23 cellular contexts compared by ENCODE assay signal in the genomic region with DNA sequence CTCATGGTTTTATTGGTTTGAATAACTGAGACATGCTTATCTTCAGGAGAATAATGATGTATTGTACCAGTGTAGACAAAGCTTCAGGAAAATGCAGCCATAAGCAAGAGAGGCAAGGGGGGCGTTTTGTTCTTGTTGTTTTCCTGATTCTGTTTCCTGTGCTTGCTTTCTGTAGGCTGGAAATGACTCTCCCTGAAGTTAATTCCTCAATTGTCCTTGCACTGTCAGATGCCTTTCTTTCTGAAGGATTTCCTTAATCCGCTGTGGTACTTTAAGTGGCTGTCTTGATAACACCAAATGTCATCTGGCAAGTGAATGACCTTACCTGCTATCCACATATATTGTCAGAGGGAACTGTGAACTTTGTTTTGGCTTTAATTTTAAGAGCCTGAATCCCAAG.
"Had no signal": no experiment of that assay in that cellular context is flagged by ENCODE, and none has a peak within 500 bp of the region (broad histone marks: within the 10 kb centered on the region; RNA-seq: fewer than 3 reads in every experiment).

No MANE protein-coding gene starts in this region.

- H3K27me3 Mint-ChIP-seq: activated CD8-positive, alpha-beta memory T cell treated with anti-CD3 and anti-CD28 coated beads, Interleukin-2, amount 10 ng/mL, durations not matched to agents 7 days and 5 days; activated naive CD4-positive, alpha-beta T cell treated with anti-CD3 and anti-CD28 coated beads, Interleukin-2, amount 50 U/mL, for 24 hours; stimulated activated naive B cell treated with anti-CD40 and anti-IgM and Interleukin-4, amounts not matched to agents 10 μg/mL and 1 μg/mL and 100 μg/mL, for 72 hours had no signal

- H3K4me1 Mint-ChIP-seq: activated CD4-positive, alpha-beta T cell treated with anti-CD3 and anti-CD28 coated beads, Interleukin-2, amount 10 ng/mL, durations not matched to agents 7 days and 5 days; activated CD8-positive, alpha-beta memory T cell treated with anti-CD3 and anti-CD28 coated beads, Interleukin-2, amount 10 ng/mL, durations not matched to agents 7 days and 5 days; activated naive CD4-positive, alpha-beta T cell treated with anti-CD3 and anti-CD28 coated beads, Interleukin-2, amount 50 U/mL, for 24 hours; activated naive CD8-positive, alpha-beta T cell treated with anti-CD3 and anti-CD28 coated beads, Interleukin-2, amount 50 U/mL, for 24 hours; naive thymus-derived CD4-positive, alpha-beta T cell; stimulated activated naive B cell treated with anti-CD40 and anti-IgM and Interleukin-4, amounts not matched to agents 10 μg/mL and 1 μg/mL and 100 μg/mL, for 72 hours; T-helper 17 cell had no signal

- H3K36me3 Mint-ChIP-seq: activated CD8-positive, alpha-beta memory T cell treated with anti-CD3 and anti-CD28 coated beads, Interleukin-2, amount 10 ng/mL, durations not matched to agents 7 days and 5 days; activated naive CD4-positive, alpha-beta T cell treated with anti-CD3 and anti-CD28 coated beads, Interleukin-2, amount 50 U/mL, for 24 hours; naive thymus-derived CD4-positive, alpha-beta T cell; stimulated activated naive B cell treated with anti-CD40 and anti-IgM and Interleukin-4, amounts not matched to agents 10 μg/mL and 1 μg/mL and 100 μg/mL, for 72 hours had no signal

- H3K4me3 Mint-ChIP-seq: activated CD4-positive, alpha-beta T cell treated with anti-CD3 and anti-CD28 coated beads, Interleukin-2, amount 10 ng/mL, durations not matched to agents 7 days and 5 days; activated CD8-positive, alpha-beta memory T cell treated with anti-CD3 and anti-CD28 coated beads, Interleukin-2, amount 10 ng/mL, durations not matched to agents 7 days and 5 days; activated CD8-positive, alpha-beta T cell treated with anti-CD3 and anti-CD28 coated beads, Interleukin-2, amount 10 ng/mL, durations not matched to agents 7 days and 5 days; activated naive CD4-positive, alpha-beta T cell treated with anti-CD3 and anti-CD28 coated beads, Interleukin-2, amount 50 U/mL, for 24 hours; activated naive CD8-positive, alpha-beta T cell treated with anti-CD3 and anti-CD28 coated beads, Interleukin-2, amount 50 U/mL, for 24 hours; mesothelial cell of epicardium; naive thymus-derived CD4-positive, alpha-beta T cell; neural crest cell; stimulated activated naive B cell treated with anti-CD40 and anti-IgM and Interleukin-4, amounts not matched to agents 10 μg/mL and 1 μg/mL and 100 μg/mL, for 72 hours; T-helper 17 cell had no signal

- DNase-seq: activated CD4-positive, alpha-beta T cell treated with anti-CD3 and anti-CD28 coated beads for 1 hour; activated CD4-positive, alpha-beta T cell treated with anti-CD3 and anti-CD28 coated beads, Interleukin-2, amount 10 ng/mL, durations not matched to agents 7 days and 5 days; activated CD8-positive, alpha-beta memory T cell treated with anti-CD3 and anti-CD28 coated beads, Interleukin-2, amount 10 ng/mL, durations not matched to agents 7 days and 5 days; activated CD8-positive, alpha-beta T cell treated with anti-CD3 and anti-CD28 coated beads, Interleukin-2, amount 10 ng/mL, durations not matched to agents 7 days and 5 days; activated naive CD8-positive, alpha-beta T cell treated with anti-CD3 and anti-CD28 coated beads, Interleukin-2, amount 50 U/mL, for 24 hours; activated T-cell treated with anti-CD3 and anti-CD28 coated beads, Interleukin-2, amount 50 U/mL, for 48 hours; amygdala; caudate nucleus; cortex of kidney; islet precursor cell; mammary epithelial cell; naive thymus-derived CD4-positive, alpha-beta T cell; stimulated activated CD4-positive, alpha-beta T cell treated with anti-CD3 and anti-CD28 coated beads, Interleukin-15, amount 100 ng/mL, for 24 hours; stimulated activated CD4-positive, alpha-beta T cell treated with anti-CD3 and anti-CD28 coated beads, Interleukin-2, amount 100 ng/mL, for 24 hours; stimulated activated naive B cell treated with anti-CD40 and anti-IgM and Interleukin-4, amounts not matched to agents 10 μg/mL and 1 μg/mL and 100 μg/mL, for 72 hours; T-helper 17 cell; T1000; tibial artery; upper lobe of right lung had no signal

- ATAC-seq: activated CD8-positive, alpha-beta memory T cell treated with anti-CD3 and anti-CD28 coated beads, Interleukin-2, amount 10 ng/mL, durations not matched to agents 7 days and 5 days; activated CD8-positive, alpha-beta T cell treated with anti-CD3 and anti-CD28 coated beads, Interleukin-2, amount 10 ng/mL, durations not matched to agents 7 days and 5 days; activated naive CD8-positive, alpha-beta T cell treated with anti-CD3 and anti-CD28 coated beads, Interleukin-2, amount 50 U/mL, for 24 hours; naive thymus-derived CD4-positive, alpha-beta T cell; stimulated activated naive B cell treated with anti-CD40 and anti-IgM and Interleukin-4, amounts not matched to agents 10 μg/mL and 1 μg/mL and 100 μg/mL, for 72 hours; T-helper 17 cell; upper lobe of right lung had no signal

- H3K9me3 Mint-ChIP-seq: activated CD4-positive, alpha-beta T cell treated with anti-CD3 and anti-CD28 coated beads, Interleukin-2, amount 10 ng/mL, durations not matched to agents 7 days and 5 days; activated T-helper 2 cell treated with anti-CD3 and anti-CD28 coated beads, Interferon-gamma antibody, Interleukin-2, Interleukin-4, amounts not matched to agents 10 μg/mL and 5 μg/mL and 100 μg/mL, durations not matched to agents 14 hours and 24 hours and 36 hours had no signal

- H3K27ac Mint-ChIP-seq: activated CD4-positive, alpha-beta T cell treated with anti-CD3 and anti-CD28 coated beads, Interleukin-2, amount 10 ng/mL, durations not matched to agents 7 days and 5 days; activated CD8-positive, alpha-beta memory T cell treated with anti-CD3 and anti-CD28 coated beads, Interleukin-2, amount 10 ng/mL, durations not matched to agents 7 days and 5 days; activated CD8-positive, alpha-beta T cell treated with anti-CD3 and anti-CD28 coated beads, Interleukin-2, amount 10 ng/mL, durations not matched to agents 7 days and 5 days; activated naive CD4-positive, alpha-beta T cell treated with anti-CD3 and anti-CD28 coated beads, Interleukin-2, amount 50 U/mL, for 24 hours; activated naive CD8-positive, alpha-beta T cell treated with anti-CD3 and anti-CD28 coated beads, Interleukin-2, amount 50 U/mL, for 24 hours; activated T-helper 2 cell treated with anti-CD3 and anti-CD28 coated beads, Interferon-gamma antibody, Interleukin-2, Interleukin-4, amounts not matched to agents 10 μg/mL and 5 μg/mL and 100 μg/mL, durations not matched to agents 14 hours and 24 hours and 36 hours; mesothelial cell of epicardium; naive thymus-derived CD4-positive, alpha-beta T cell; stimulated activated naive B cell treated with anti-CD40 and anti-IgM and Interleukin-4, amounts not matched to agents 10 μg/mL and 1 μg/mL and 100 μg/mL, for 72 hours; T-helper 17 cell had no signal
